ENCODE assay signal across 7 cellular contexts in the genomic region with DNA sequence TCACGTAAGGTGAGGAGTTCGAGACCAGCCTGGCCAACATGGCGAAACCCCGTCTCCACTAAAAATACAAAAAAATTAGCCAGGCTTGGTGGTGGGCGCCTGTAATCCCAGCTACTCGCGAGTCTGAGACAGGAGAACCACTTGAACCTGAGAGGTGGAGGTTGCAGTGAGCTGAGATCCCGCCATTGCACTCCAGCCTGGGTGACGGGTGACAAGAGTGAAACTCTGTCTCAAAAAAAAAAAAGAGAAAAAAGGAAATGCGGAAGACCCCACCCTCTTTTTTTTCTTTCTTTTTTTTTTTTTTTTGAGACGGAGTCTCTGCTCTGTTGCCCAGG. TPM values are rescaled to one million over a fixed set of nuclear protein-coding genes. Genes with fewer than 3 reads are reported as not detected.
DNase-seq lines count a peak whose midpoint lies in the region; ATAC-seq and TF ChIP-seq lines count a peak whose summit lies in the region.
"Not testable (repeated sequence)": the region's sequence is repeated elsewhere in the genome, so short reads cannot be mapped to it uniquely, and the experiment has no call there.

No MANE protein-coding gene starts in this region.

- H2AFZ ChIP-seq in PC-3 (ENCODE audit: low read length): peak overlapping the region; percentile 66; the same call in 1 of the 2 replicates
- H2AFZ ChIP-seq in hepatocyte: peak overlapping the region; percentile 76

- not testable (repeated sequence) for H3K36me3 ChIP-seq in H7 (replicated peaks; ENCODE audit: control insufficient read depth, insufficient read depth, low read length); PC-3 (ENCODE audit: low read depth, low read length); hepatocyte (replicated peaks; ENCODE audit: insufficient read depth, low read depth); naive thymus-derived CD4-positive, alpha-beta T cell (ENCODE audit: control insufficient read depth in 2 of 3, insufficient read depth in 3 of 3, low read length in 3 of 3)

- intact Hi-C loops in PC-3 (cut with micrococcal nuclease): loop anchor here (2.0 kb wide), 1 partner anchor 17 kb away; no protein-coding TSS in a partner anchor
- intact Hi-C loops in naive thymus-derived CD4-positive, alpha-beta T cell (cut with micrococcal nuclease): loop anchor here (1.0 to 10.0 kb wide), 21 partner anchors 12 to 550 kb away; a partner anchor contains a TSS

- H3K9ac ChIP-seq in PC-3 (ENCODE audit: low read length): not testable (repeated sequence)

- 56% methylated on average over 10 of the region's 11 CpGs for WGBS in hepatocyte (ENCODE audit: low lambda C conversion rate, missing lambda C conversion rate)

- H3K79me2 ChIP-seq in PC-3 (ENCODE audit: low read length) (peaks cover 35% of the 10 kb centered on the region), hepatocyte (peaks cover 33% of the 10 kb centered on the region)

- TF ChIP-seq CTCF in PC-3 (conservative IDR thresholded peaks at IDR 0.05; ENCODE audit: low read depth, low read length); choroid plexus epithelial cell (conservative IDR thresholded peaks at IDR 0.05; ENCODE audit: low read depth, low read length); hepatocyte (IDR thresholded peaks at IDR 0.05; ENCODE audit: poor library complexity): not testable (repeated sequence)

- not testable (repeated sequence) for H3K9me2 ChIP-seq in PC-3 (replicated peaks; ENCODE audit: low read length); hepatocyte (replicated peaks; ENCODE audit: insufficient read depth)

- H3K4me3 ChIP-seq in H7 (ENCODE audit: insufficient read depth, low read depth, low read length) (peak overlapping the region; percentile 65), PC-3 (ENCODE audit: low read length) (peak overlapping the region; percentile 92), choroid plexus epithelial cell (ENCODE audit: low read depth, low read length) (peak overlapping the region; percentile 91), hepatocyte (peak overlapping the region; percentile 31), skin epidermis (peak overlapping the region in 4 of 7 experiments; percentile 57 to 95 (median 81))
- peak overlapping the region; percentile 73 for H3K4me3 ChIP-seq in naive thymus-derived CD4-positive, alpha-beta T cell (ENCODE audit: low read length)

- H3K4me2 ChIP-seq in PC-3 (ENCODE audit: low read length): peak overlapping the region; percentile 95
- peak overlapping the region; percentile 95 for H3K4me2 ChIP-seq in hepatocyte

- CTCF ChIA-PET in PC-3 (lab: Charles Lee): not testable (repeated sequence)
- CTCF ChIA-PET in naive thymus-derived CD4-positive, alpha-beta T cell (lab: Charles Lee): interaction anchor here (0.6 to 1.2 kb wide), 2 partner anchors 22 to 145 kb away, joined by 3 read pairs; no protein-coding TSS in a partner anchor

- H3K9me3 ChIP-seq in PC-3 (ENCODE audit: low read length); hepatocyte (ENCODE audit: low read depth); naive thymus-derived CD4-positive, alpha-beta T cell (ENCODE audit: control insufficient read depth in 2 of 3, low read length in 3 of 3): not testable (repeated sequence)

- not testable (repeated sequence) for H3K27me3 Mint-ChIP-seq in activated T-cell treated with anti-CD3 and anti-CD28 coated beads, Interleukin-2, amount 50 U/mL, for 72 hours (ENCODE audit: low read depth); naive thymus-derived CD4-positive, alpha-beta T cell

- POLR2A ChIA-PET in PC-3 (lab: Charles Lee; ENCODE audit: unreplicated experiment): not testable (repeated sequence)
- POLR2A ChIA-PET in naive thymus-derived CD4-positive, alpha-beta T cell (lab: Charles Lee): interaction anchor here (0.6 to 2.8 kb wide), 4 partner anchors 9 to 88 kb away, joined by 3 to 58 read pairs (median 6); a partner anchor contains a TSS

- not testable (repeated sequence) for DNase-seq in H7; PC-3; activated T-cell treated with anti-CD3 and anti-CD28 coated beads, Interleukin-2, amount 50 U/mL, for 72 hours; choroid plexus epithelial cell (ENCODE audit: low read depth); hepatocyte (ENCODE audit: low spot score)
- peak in 1 of 9 donors; percentile 26 for DNase-seq in naive thymus-derived CD4-positive, alpha-beta T cell

- H3K4me3 Mint-ChIP-seq in activated T-cell treated with anti-CD3 and anti-CD28 coated beads, Interleukin-2, amount 50 U/mL, for 72 hours: peak overlapping the region; percentile 85 to 94
- H3K4me3 Mint-ChIP-seq in naive thymus-derived CD4-positive, alpha-beta T cell: peak overlapping the region; percentile 71 to 93 (median 90)

- BruUV-seq in PC-3 (replicated peaks; lab: Mats Ljungman, UMichigan): not testable (repeated sequence)

- not testable (repeated sequence) for H3K27ac ChIP-seq in PC-3 (ENCODE audit: low read length)
- peak overlapping the region; percentile 24 for H3K27ac ChIP-seq in hepatocyte
- H3K27ac ChIP-seq in naive thymus-derived CD4-positive, alpha-beta T cell (ENCODE audit: low read depth, low read length): peak overlapping the region; percentile 94
- H3K27ac ChIP-seq in skin epidermis: peak overlapping the region in 4 of 21 experiments; percentile 88 to 97 (median 92)

- H3K27ac Mint-ChIP-seq in activated T-cell treated with anti-CD3 and anti-CD28 coated beads, Interleukin-2, amount 50 U/mL, for 72 hours: not testable (repeated sequence)
- peak overlapping the region; percentile 38 to 95 (median 89) for H3K27ac Mint-ChIP-seq in naive thymus-derived CD4-positive, alpha-beta T cell

- H4K20me1 ChIP-seq in PC-3 (ENCODE audit: low read length): not testable (repeated sequence)
- H4K20me1 ChIP-seq in hepatocyte (ENCODE audit: insufficient read depth, poor library complexity, severe bottlenecking): peaks cover 13% of the 10 kb centered on the region

- H3K9me3 Mint-ChIP-seq in activated T-cell treated with anti-CD3 and anti-CD28 coated beads, Interleukin-2, amount 50 U/mL, for 72 hours; naive thymus-derived CD4-positive, alpha-beta T cell: not testable (repeated sequence)

- H3K4me1 ChIP-seq in PC-3 (ENCODE audit: insufficient read depth, low read length); hepatocyte (ENCODE audit: insufficient read depth): not testable (repeated sequence)
- peaks cover 0 to 22% of the 10 kb centered on the region in 2 donors for H3K4me1 ChIP-seq in naive thymus-derived CD4-positive, alpha-beta T cell (ENCODE audit: control insufficient read depth in 2 of 2, insufficient read depth in 2 of 2, low read length in 2 of 2)

- not testable (repeated sequence) for H3F3A ChIP-seq in PC-3 (ENCODE audit: low read length, unreplicated experiment)

- H3K36me3 Mint-ChIP-seq in activated T-cell treated with anti-CD3 and anti-CD28 coated beads, Interleukin-2, amount 50 U/mL, for 72 hours (ENCODE audit: insufficient read depth in 2 of 2): not testable (repeated sequence)
- peaks cover 0 to 19% (median 2%) of the 10 kb centered on the region in 5 donors for H3K36me3 Mint-ChIP-seq in naive thymus-derived CD4-positive, alpha-beta T cell

- H3K27me3 ChIP-seq in H7 (ENCODE audit: control insufficient read depth, insufficient read depth, low read length); PC-3 (ENCODE audit: low read length); hepatocyte; naive thymus-derived CD4-positive, alpha-beta T cell (ENCODE audit: control insufficient read depth in 2 of 2, insufficient read depth in 2 of 2, low read length in 2 of 2): not testable (repeated sequence)

- ATAC-seq in PC-3; activated T-cell treated with anti-CD3 and anti-CD28 coated beads, Interleukin-2, amount 50 U/mL, for 72 hours (replicated peaks in 1 of 2); naive thymus-derived CD4-positive, alpha-beta T cell: not testable (repeated sequence)

- H3K4me1 Mint-ChIP-seq in activated T-cell treated with anti-CD3 and anti-CD28 coated beads, Interleukin-2, amount 50 U/mL, for 72 hours (ENCODE audit: low read depth): peaks cover 51% of the 10 kb centered on the region
- peaks cover 34 to 52% (median 38%) of the 10 kb centered on the region in 7 donors for H3K4me1 Mint-ChIP-seq in naive thymus-derived CD4-positive, alpha-beta T cell

RNA-seq across cellular contexts. Expression of a gene that starts 1.1 kb away (rescaled TPM):
- total RNA-seq in H7 (2014; rRNA removed; shearing (Covaris generic)): 18.5 and 24.6 TPM in 2 replicates
- total RNA-seq in PC-3 (2014; rRNA removed) (55.8 and 86.1 TPM in 2 replicates), hepatocyte (21.1 and 35.9 TPM in 2 replicates)
- 10 to 100 TPM; 31.3 to 34.5 TPM for total RNA-seq in activated T-cell treated with anti-CD3 and anti-CD28 coated beads, Interleukin-2, amount 50 U/mL, for 72 hours
- polyA plus RNA-seq in hepatocyte: 23.6 and 27.3 TPM in 2 replicates
- 10 to 100 TPM; 49.8 to 75.7 (median 61.4) TPM for total RNA-seq in naive thymus-derived CD4-positive, alpha-beta T cell
- polyA plus RNA-seq in naive thymus-derived CD4-positive, alpha-beta T cell: 10 to 100 TPM in 1 of 2 donors, 1 to 10 TPM in 1; 7.1 to 11.9 TPM

RNA-seq across cellular contexts. Expression of a gene that starts 12.7 kb away (rescaled TPM):
- total RNA-seq in H7 (2014; rRNA removed; shearing (Covaris generic)): 79.2 and 112 TPM in 2 replicates
- total RNA-seq in PC-3 (2014; rRNA removed): 56.0 and 62.0 TPM in 2 replicates
- 10 to 100 TPM; 36.5 to 44.9 TPM for total RNA-seq in activated T-cell treated with anti-CD3 and anti-CD28 coated beads, Interleukin-2, amount 50 U/mL, for 72 hours
- total RNA-seq in hepatocyte: 31.9 and 41.1 TPM in 2 replicates
- 53.1 and 54.5 TPM in 2 replicates for polyA plus RNA-seq in hepatocyte
- total RNA-seq in naive thymus-derived CD4-positive, alpha-beta T cell: 10 to 100 TPM; 33.9 to 75.4 (median 72.3) TPM
- 1 to 10 TPM; 1.5 to 4.5 TPM for polyA plus RNA-seq in naive thymus-derived CD4-positive, alpha-beta T cell

RNA-seq across cellular contexts. Expression of a gene that starts 53.5 kb away (rescaled TPM):
- total RNA-seq in H7 (2014; rRNA removed; shearing (Covaris generic)): 18.7 and 22.3 TPM in 2 replicates
- total RNA-seq in PC-3 (2014; rRNA removed) (104 and 119 TPM in 2 replicates), hepatocyte (39.6 and 42.2 TPM in 2 replicates)
- 10 to 100 TPM; 25.8 to 28.8 TPM for total RNA-seq in activated T-cell treated with anti-CD3 and anti-CD28 coated beads, Interleukin-2, amount 50 U/mL, for 72 hours
- 41.0 and 47.5 TPM in 2 replicates for polyA plus RNA-seq in hepatocyte
- total RNA-seq in naive thymus-derived CD4-positive, alpha-beta T cell: 10 to 100 TPM; 30.8 to 43.0 (median 40.1) TPM
- 1 to 10 TPM; 4.0 to 7.9 TPM for polyA plus RNA-seq in naive thymus-derived CD4-positive, alpha-beta T cell

Comparison
In these comparisons a context has a peak if more than half of its experiments do, and no peak if none do; other contexts are left out.
1. H3K4me3 ChIP-seq: peak in every context shown above with its lines; median percentile 92 in PC-3; 91 in choroid plexus epithelial cell; 81 in skin epidermis; 73 in naive thymus-derived CD4-positive, alpha-beta T cell; 65 in H7; 31 in hepatocyte.